In the genomic region with DNA sequence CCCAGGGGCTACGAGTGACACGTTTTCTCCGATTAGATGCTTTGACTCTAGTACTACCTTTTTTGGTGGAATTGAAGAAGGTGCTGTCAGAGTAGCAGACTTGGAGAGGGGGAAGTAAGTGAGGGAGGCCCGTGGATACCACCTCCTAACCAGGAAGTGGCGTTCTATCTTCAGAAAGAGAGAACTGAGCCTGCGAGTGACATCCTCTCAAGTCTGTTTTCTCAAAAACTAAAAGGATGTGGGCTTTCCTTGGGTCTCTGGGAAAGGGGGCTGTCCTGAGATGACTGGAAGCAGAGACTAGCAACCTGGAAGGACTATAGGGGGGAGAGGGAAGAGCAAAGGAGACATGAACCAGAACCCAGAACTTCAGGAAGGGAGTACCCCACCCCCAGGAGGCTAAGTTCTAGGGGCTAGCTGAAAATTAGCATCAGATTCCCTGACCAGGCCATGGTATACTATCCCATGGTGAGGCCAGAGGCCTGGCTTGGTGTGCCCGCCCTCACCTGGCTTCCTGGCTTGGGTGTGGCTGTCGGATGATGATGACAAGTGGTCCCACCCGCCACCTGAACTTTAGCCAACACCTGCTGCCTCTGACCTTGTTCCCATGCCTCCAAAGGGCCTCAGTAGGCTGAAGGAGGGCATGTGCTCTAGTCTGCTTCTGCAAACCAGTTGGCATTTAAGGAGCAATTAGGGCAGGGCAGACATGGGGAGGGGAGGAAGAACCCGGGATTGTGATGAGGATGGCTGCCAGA, we compare ENCODE assay signal across 9 cellular contexts. TPM values are rescaled to one million over a fixed set of nuclear protein-coding genes. Genes with fewer than 3 reads are reported as not detected.
A peak's percentile ranks its signal among the peaks of the same experiment; 100 is the strongest.
DNase-seq lines count a peak whose midpoint lies in the region; ATAC-seq, FAIRE-seq and TF ChIP-seq lines count a peak whose summit lies in the region.
"Had no signal": no experiment of that assay in that cellular context is flagged by ENCODE, and none has a peak within 500 bp of the region (broad histone marks: within the 10 kb centered on the region; RNA-seq: fewer than 3 reads in every experiment).

No MANE protein-coding gene starts in this region.

- no peaks in the 10 kb centered on the region for H3K36me3 ChIP-seq in Peyer's patch
- no peaks in the 10 kb centered on the region for H3K36me3 ChIP-seq in H1 (ENCODE audit: control insufficient read depth in 2 of 4, insufficient read depth in 4 of 4, low read length in 3 of 4)
- no peaks in the 10 kb centered on the region for H3K36me3 ChIP-seq in spleen

- H3K9me3 Mint-ChIP-seq in HFFc6, result no peaks in the 10 kb centered on the region

- CTCF ChIA-PET in H1 (lab: Charles Lee; ENCODE audit: partially characterized antibody), result interaction anchor here (1.0 to 2.2 kb wide), 4 partner anchors 9 to 26 kb away, joined by 3 to 8 read pairs (median 5); no protein-coding TSS in a partner anchor

- no peaks in the 10 kb centered on the region for H3K79me1 ChIP-seq in H1 (ENCODE audit: low read depth, low read length)

- peak overlapping the region; percentile 33; the same call in 1 of the 2 replicates for H2BK12ac ChIP-seq in H1 (ENCODE audit: low read depth, low read length)

- TF ChIP-seq POLR2A in Peyer's patch (IDR thresholded peaks at IDR 0.05), result no peak
- TF ChIP-seq POLR2A in H1 (IDR thresholded peaks at IDR 0.05; ENCODE audit: control extremely low read depth in 1 of 2, low read depth in 2 of 2, low read length in 2 of 2), result no peak
- TF ChIP-seq POLR2A in spleen (IDR thresholded peaks at IDR 0.05), result no peak

- peak overlapping the region; percentile 97 for H3K27ac Mint-ChIP-seq in HFFc6

- H3K4ac ChIP-seq in H1 (replicated peaks; ENCODE audit: insufficient read length, low read depth, low read length), result no peak overlapping the region

- no peak overlapping the region for H3K23ac ChIP-seq in H1 (ENCODE audit: insufficient read length)

- no peak overlapping the region for H4K91ac ChIP-seq in H1 (replicated peaks; ENCODE audit: insufficient read length, low read length)

- no peak for TF ChIP-seq CTCF in HFFc6 (IDR thresholded peaks at IDR 0.05)
- no peak for TF ChIP-seq CTCF in Peyer's patch (IDR thresholded peaks at IDR 0.05)
- no peak for TF ChIP-seq CTCF in H1 (IDR thresholded peaks at IDR 0.05; ENCODE audit: control extremely low read depth in 1 of 3, insufficient read depth in 1 of 3, low read depth in 1 of 3, low read length in 3 of 3)
- no peak for TF ChIP-seq CTCF in spleen (IDR thresholded peaks at IDR 0.05 in 8 of 11, conservative IDR thresholded peaks at IDR 0.05 in 3 of 11)

- peaks cover 0 to 1% of the 10 kb centered on the region in 2 experiments for H4K20me1 ChIP-seq in H1 (replicated peaks in 1 of 2; ENCODE audit: control insufficient read depth in 1 of 2, insufficient read depth in 2 of 2, low read length in 2 of 2)

- no peak overlapping the region for H4K5ac ChIP-seq in H1 (ENCODE audit: insufficient read length, low read depth, low read length)

- intact Hi-C loops in spleen (cut with DNase I; ENCODE audit: low total_unique reads), result no loop called here

- H3K14ac ChIP-seq in H1 (ENCODE audit: insufficient read length), result no peak overlapping the region

- H3K4me3 ChIP-seq in Peyer's patch, result no peak overlapping the region
- no peak overlapping the region for H3K4me3 ChIP-seq in H1 (ENCODE audit: extremely low read depth in 1 of 4, insufficient read depth in 2 of 4, low read depth in 3 of 4, low read length in 4 of 4)
- H3K4me3 ChIP-seq in spleen, result no peak overlapping the region

- H2BK120ac ChIP-seq in H1 (replicated peaks; ENCODE audit: low read depth, low read length), result no peak overlapping the region

- H2BK20ac ChIP-seq in H1 (ENCODE audit: low read length), result no peak overlapping the region

- 88% methylated on average over 10 of the region's 10 CpGs; no CpG with 5 or more reads in 1 of the 2 experiments for WGBS in H1 (ENCODE audit: extremely low coverage in 1 of 2, insufficient coverage in 1 of 2, insufficient read length in 1 of 2, insufficient replicate concordance in 2 of 2, low coverage in 1 of 2, low lambda C conversion rate in 2 of 2, missing lambda C conversion rate in 1 of 2), 2 experiments
- WGBS in spleen, 5 donors, result 61 to 73% (median 73%) methylated on average over 10 of the region's 10 CpGs

- H3K27me3 Mint-ChIP-seq in HFFc6 (ENCODE audit: insufficient read depth), result peaks cover 9% of the 10 kb centered on the region

- POLR2A ChIA-PET in H1 (lab: Charles Lee; ENCODE audit: partially characterized antibody), result interaction anchor here (0.9 kb wide), 1 partner anchor 10 kb away, joined by 3 read pairs; no protein-coding TSS in a partner anchor

- H3K27ac ChIP-seq in Peyer's patch, result peak overlapping the region; percentile 40 to 87 (median 66)
- H3K27ac ChIP-seq in H1 (ENCODE audit: low read depth, low read length), result no peak overlapping the region
- peak overlapping the region in 7 of 8 donors; percentile 44 to 84 (median 69) for H3K27ac ChIP-seq in spleen

- H2BK15ac ChIP-seq in H1 (ENCODE audit: low read length), result 0 out of 2 replicates have a peak overlapping the region, but pooled peaks have one; percentile 61

- H3K4me1 Mint-ChIP-seq in HFFc6 (ENCODE audit: low read depth), result peaks cover 65% of the 10 kb centered on the region

- no peak overlapping the region for H3K4me2 ChIP-seq in H1 (ENCODE audit: insufficient read depth in 1 of 2, low read depth in 2 of 2, low read length in 2 of 2)

- H2BK5ac ChIP-seq in H1 (ENCODE audit: low read depth, low read length), result no peak overlapping the region; the same call in 1 of the 2 replicates

- ATAC-seq in GM18861 (IDR thresholded peaks at IDR 0.05; ENCODE audit: unreplicated experiment) (no peak), GM18909 (IDR thresholded peaks at IDR 0.05; ENCODE audit: poor library complexity, unreplicated experiment) (no peak)

- H3K9ac ChIP-seq in H1 (replicated peaks in 1 of 4; ENCODE audit: extremely low read depth in 1 of 4, low read depth in 3 of 4, low read length in 3 of 4), result no peak overlapping the region

- H3K36me3 Mint-ChIP-seq in HFFc6 (ENCODE audit: low read depth), result peaks cover 18% of the 10 kb centered on the region

- no peak overlapping the region for H3K4me3 Mint-ChIP-seq in HFFc6

- no peak overlapping the region for H3K56ac ChIP-seq in H1 (replicated peaks; ENCODE audit: insufficient read length, low read depth, low read length)

- no peaks in the 10 kb centered on the region for H3K79me2 ChIP-seq in H1 (ENCODE audit: control insufficient read depth in 1 of 2, insufficient read depth in 2 of 2, low read length in 2 of 2)

- no peak overlapping the region for H4K8ac ChIP-seq in H1 (ENCODE audit: extremely low read depth, insufficient read depth, low read length)

- no peak for TF ChIP-seq RAD21 in H1 (IDR thresholded peaks at IDR 0.05 in 1 of 2, conservative IDR thresholded peaks at IDR 0.05 in 1 of 2; ENCODE audit: low read depth in 2 of 2, low read length in 2 of 2)

- FAIRE-seq in H1 (lab: Jason Lieb, UNC), result no peak

- TF ChIP-seq EP300 in H1 (IDR thresholded peaks at IDR 0.05; ENCODE audit: borderline replicate concordance in 1 of 2, low read depth in 2 of 2, low read length in 2 of 2), result no peak

- no peak for DNase-seq in HFFc6
- DNase-seq in Peyer's patch, result peak in 2 of 3 donors; percentile 30 to 57
- no peak for DNase-seq in H1 (ENCODE audit: low read depth in 1 of 2, low spot score in 2 of 2)
- no peak for DNase-seq in spleen
- no peak for DNase-seq in stimulated activated CD4-positive, alpha-beta T cell treated with anti-CD3 and anti-CD28 coated beads, Interleukin-2, amount 100 ng/mL, for 48 hours
- DNase-seq: activated effector memory CD4-positive, alpha-beta T cell treated with Interleukin-2 at 50 U/mL for 16 hours; foreskin fibroblast had no signal

- H3K27me3 ChIP-seq in Peyer's patch, result no peaks in the 10 kb centered on the region
- no peaks in the 10 kb centered on the region for H3K27me3 ChIP-seq in H1 (replicated peaks in 1 of 4; ENCODE audit: control insufficient read depth in 3 of 4, extremely low read depth in 1 of 4, insufficient read depth in 3 of 4, low read length in 3 of 4)
- H3K27me3 ChIP-seq in spleen (replicated peaks in 1 of 7), result no peaks in the 10 kb centered on the region

- H2AK5ac ChIP-seq in H1 (ENCODE audit: low read depth, low read length), result no peak overlapping the region

- no peak overlapping the region; the same call in 1 of the 2 replicates for H3K18ac ChIP-seq in H1 (ENCODE audit: extremely low read depth, low read length)

- H3K23me2 ChIP-seq in H1 (ENCODE audit: low read depth, low read length), result no peaks in the 10 kb centered on the region

- H3K4me1 ChIP-seq in Peyer's patch, result peaks cover 0 to 52% (median 21%) of the 10 kb centered on the region in 4 donors
- H3K4me1 ChIP-seq in H1 (replicated peaks in 1 of 4; ENCODE audit: control insufficient read depth in 3 of 4, insufficient read depth in 4 of 4, low read length in 3 of 4), result peaks cover 3 to 16% (median 10%) of the 10 kb centered on the region in 4 experiments
- peaks cover 27 to 70% (median 47%) of the 10 kb centered on the region in 6 donors for H3K4me1 ChIP-seq in spleen

- no peaks in the 10 kb centered on the region for H3K9me3 ChIP-seq in Peyer's patch
- no peaks in the 10 kb centered on the region for H3K9me3 ChIP-seq in H1 (ENCODE audit: insufficient read depth in 2 of 2, low read depth in 1 of 2, low read length in 1 of 2)
- no peaks in the 10 kb centered on the region for H3K9me3 ChIP-seq in spleen

- no peak overlapping the region for H2AFZ ChIP-seq in H1 (ENCODE audit: low read length)

TF ChIP-seq in H1, 55 proteins besides CTCF, POLR2A, EP300 and RAD21:
- TF ChIP-seq BRCA1 (IDR thresholded peaks at IDR 0.05; ENCODE audit: low read depth, low read length) (no peak), GABPA (IDR thresholded peaks at IDR 0.05; ENCODE audit: borderline replicate concordance, insufficient read depth, low read length) (no peak), JUND (IDR thresholded peaks at IDR 0.05; ENCODE audit: low read length) (no peak)
TF ChIP-seq in H1: peak in this region for 0.

RNA-seq across cellular contexts. Expression of a gene that starts 49.1 kb away (rescaled TPM):
- 100 to 1,000 TPM; 199 to 243 (median 221) TPM for total RNA-seq in HFFc6 (2021; fragmentation: NEBNext Ultra II Directional; extraction: Animal tissue kit (Norgen Biotek cat#: 25700))
- total RNA-seq in Peyer's patch, result 10 to 100 TPM; 36.3 to 78.4 (median 59.7) TPM
- total RNA-seq in H1 (2021; fragmentation: NEBNext Ultra II Directional; extraction: Animal tissue kit (Norgen Biotek cat#: 25700)), result 11.2 and 12.3 TPM in 2 replicates
- polyA plus RNA-seq in H1 (2011; rRNA removed), result 12.2 and 17.5 TPM in 2 replicates
- 17.0 TPM for polyA plus RNA-seq in H1 (2011; cell fraction: cytosol; rRNA removed)
- 27.5 TPM for polyA plus RNA-seq in H1 (2011; cell fraction: nucleus; rRNA removed)
- polyA plus RNA-seq in H1 (2012, experiment 1 of 2), result 12.1 to 18.5 TPM (median 15.9 TPM) in 4 replicates
- 1.3 TPM for polyA plus RNA-seq in H1 (2012, experiment 2 of 2)
- polyA plus RNA-seq in H1 (2013, experiment 1 of 2), result 16.3 TPM
- polyA plus RNA-seq in H1 (2013, experiment 2 of 2), result 14.3 TPM
- polyA minus RNA-seq in H1 (2011; rRNA and poly(A)+ RNA removed), result 66.3 and 82.5 TPM in 2 replicates
- polyA minus RNA-seq in H1 (2011; cell fraction: cytosol; rRNA and poly(A)+ RNA removed), result 35.2 TPM
- 34.8 TPM for polyA minus RNA-seq in H1 (2011; cell fraction: nucleus; rRNA and poly(A)+ RNA removed)
- 10 to 100 TPM; 34.5 to 78.5 (median 55.2) TPM for total RNA-seq in spleen
- 1 to 10 TPM; 6.2 to 8.6 (median 6.7) TPM for polyA plus RNA-seq in spleen

Comparison
In these comparisons a context has a peak if more than half of its experiments do, and no peak if none do; other contexts are left out.
1. DNase-seq: peak in Peyer's patch (2 of 3); none in HFFc6 (single experiment), H1 (0 of 2), spleen (single experiment) and stimulated activated CD4-positive, alpha-beta T cell treated with anti-CD3 and anti-CD28 coated beads, Interleukin-2, amount 100 ng/mL, for 48 hours (0 of 2).